8 cellular contexts compared by ENCODE assay signal in genomic region chr10:69123747-69124557, GRCh38. TPM values are rescaled to one million over a fixed set of nuclear protein-coding genes. Genes with fewer than 3 reads are reported as not detected.
DNase-seq lines count a peak whose midpoint lies in the region; ATAC-seq and TF ChIP-seq lines count a peak whose summit lies in the region.

TSS of gene VPS26A (plus strand) at chr10:69124178. CDS start at chr10:69124278, 100 bp downstream.

- H2AFZ ChIP-seq in SU-DHL-6 (ENCODE audit: low read depth, low read length, severe bottlenecking) = peak within 1 kb of the TSS; percentile 88

- H3K79me2 ChIP-seq in SU-DHL-6 (ENCODE audit: insufficient read depth, low read length) = peaks cover 45% of the 10 kb centered on the region

- H3K9me3 Mint-ChIP-seq in activated naive CD8-positive, alpha-beta T cell treated with anti-CD3 and anti-CD28 coated beads, Interleukin-2, amount 10 ng/mL, durations not matched to agents 7 days and 5 days = no peaks in the 10 kb centered on the region

- POLR2A ChIA-PET in activated naive CD8-positive, alpha-beta T cell treated with anti-CD3 and anti-CD28 coated beads, Interleukin-2, amount 10 ng/mL, durations not matched to agents 7 days and 5 days (lab: Charles Lee) = interaction anchor here (0.6 to 1.3 kb wide), 6 partner anchors 32 to 269 kb away, joined by 3 to 6 read pairs (median 3); partner anchors contain the start of gene DDX21

- H3K4me2 ChIP-seq in SU-DHL-6 (ENCODE audit: low read depth, low read length, poor library complexity, severe bottlenecking) = peak within 1 kb of the TSS; percentile 90

- H3K4me1 ChIP-seq in ovary (ENCODE audit: insufficient read depth) = peaks cover 3% of the 10 kb centered on the region
- H3K4me1 ChIP-seq in thyroid gland = peaks cover 7 to 8% of the 10 kb centered on the region in 2 donors

- ATAC-seq in HG02759 (IDR thresholded peaks at IDR 0.05; ENCODE audit: unreplicated experiment) = peak; percentile 87
- ATAC-seq in activated naive CD8-positive, alpha-beta T cell treated with anti-CD3 and anti-CD28 coated beads, Interleukin-2, amount 10 ng/mL, durations not matched to agents 7 days and 5 days (ENCODE audit: low read depth) = peak; percentile 90

- DNase-seq in NCI-H128 (lab: John Stamatoyannopoulos, UW; ENCODE audit: unreplicated experiment) (peak; percentile 82), head of caudate nucleus (peak; percentile 97 to 100 (median 100)), ovary (peak; percentile 99 to 100 (median 99)), thyroid gland (peak; percentile 99)
- DNase-seq in activated naive CD8-positive, alpha-beta T cell treated with anti-CD3 and anti-CD28 coated beads, Interleukin-2, amount 10 ng/mL, durations not matched to agents 7 days and 5 days = peak; percentile 100

- intact Hi-C loops in head of caudate nucleus (cut with DNase I) (loop anchor here (5.0 kb wide), 2 partner anchors 53 to 137 kb away; partner anchors contain the start of gene KIFBP), ovary (cut with DNase I) (loop anchor here in 1 of 4 donors (2.0 kb wide), 1 partner anchor 57 kb away; the partner anchor contains the start of gene SUPV3L1), thyroid gland (cut with DNase I) (loop anchor here (10.0 kb wide), 1 partner anchor 51 kb away; no protein-coding TSS in a partner anchor)

- H3K4me3 ChIP-seq in SU-DHL-6 (ENCODE audit: insufficient read depth, low read length, poor library complexity, severe bottlenecking) (peak within 1 kb of the TSS; percentile 67), ovary (peak within 1 kb of the TSS; percentile 91), thyroid gland (replicated peaks in 1 of 3) (peak within 1 kb of the TSS; percentile 47 to 74 (median 72))

- TF ChIP-seq POLR2A in ovary (IDR thresholded peaks at IDR 0.05) (peak; percentile 98), thyroid gland (IDR thresholded peaks at IDR 0.05) (peak in 1 of 2 donors; percentile 94)

- no peaks in the 10 kb centered on the region for H3K9me2 ChIP-seq in SU-DHL-6 (replicated peaks; ENCODE audit: insufficient read depth, low read length)

- peaks cover 7% of the 10 kb centered on the region; the same call in 1 of the 2 replicates for H3F3A ChIP-seq in SU-DHL-6 (ENCODE audit: insufficient read depth)

- H3K36me3 Mint-ChIP-seq in activated naive CD8-positive, alpha-beta T cell treated with anti-CD3 and anti-CD28 coated beads, Interleukin-2, amount 10 ng/mL, durations not matched to agents 7 days and 5 days = peaks cover 3% of the 10 kb centered on the region

- WGBS in ovary, 3 donors = 0 to 1% (median 0%) methylated on average over 69 to 82 of the region's 82 CpGs
- 0 to 1% methylated on average over 34 to 57 of the region's 82 CpGs for WGBS in thyroid gland, 2 donors

- H3K9me3 ChIP-seq in SU-DHL-6 (ENCODE audit: insufficient read depth, low read length) (no peaks in the 10 kb centered on the region), ovary (no peaks in the 10 kb centered on the region), thyroid gland (no peaks in the 10 kb centered on the region)

- H3K27me3 ChIP-seq in SU-DHL-6 (ENCODE audit: low read length) (no peaks in the 10 kb centered on the region), ovary (no peaks in the 10 kb centered on the region), thyroid gland (no peaks in the 10 kb centered on the region)

- peak; percentile 63 for TF ChIP-seq CTCF in GM12872 (IDR thresholded peaks at IDR 0.05; ENCODE audit: insufficient read depth, low read depth, low read length)
- TF ChIP-seq CTCF in SU-DHL-6 (IDR thresholded peaks at IDR 0.05; ENCODE audit: insufficient read depth, low read length, poor library complexity, severe bottlenecking) = no peak
- peak in 1 of 3 donors; percentile 29 for TF ChIP-seq CTCF in ovary (IDR thresholded peaks at IDR 0.05)
- TF ChIP-seq CTCF in thyroid gland (IDR thresholded peaks at IDR 0.05) = peak in 2 of 6 experiments; percentile 27 to 31

- H4K20me1 ChIP-seq in SU-DHL-6 (ENCODE audit: low read depth, low read length) = 0 out of 2 replicates have a peak, but pooled peaks cover 4% of the 10 kb centered on the region

- peaks cover 3% of the 10 kb centered on the region for H3K27me3 Mint-ChIP-seq in activated naive CD8-positive, alpha-beta T cell treated with anti-CD3 and anti-CD28 coated beads, Interleukin-2, amount 10 ng/mL, durations not matched to agents 7 days and 5 days

- peak within 1 kb of the TSS; percentile 53 for H3K27ac ChIP-seq in SU-DHL-6 (ENCODE audit: low read depth, low read length)
- peak within 1 kb of the TSS; percentile 90 to 98 for H3K27ac ChIP-seq in ovary
- peak within 1 kb of the TSS; percentile 95 to 96 (median 96) for H3K27ac ChIP-seq in thyroid gland

- H3K27ac Mint-ChIP-seq in activated naive CD8-positive, alpha-beta T cell treated with anti-CD3 and anti-CD28 coated beads, Interleukin-2, amount 10 ng/mL, durations not matched to agents 7 days and 5 days = peak within 1 kb of the TSS; percentile 93

- H3K9ac ChIP-seq in SU-DHL-6 (ENCODE audit: low read length) = peak within 1 kb of the TSS; percentile 74

- peaks cover 20% of the 10 kb centered on the region for H3K4me1 Mint-ChIP-seq in activated naive CD8-positive, alpha-beta T cell treated with anti-CD3 and anti-CD28 coated beads, Interleukin-2, amount 10 ng/mL, durations not matched to agents 7 days and 5 days

- H3K36me3 ChIP-seq in SU-DHL-6 (ENCODE audit: low read length) (no peaks in the 10 kb centered on the region), ovary (no peaks in the 10 kb centered on the region), thyroid gland (no peaks in the 10 kb centered on the region)

- peak within 1 kb of the TSS; percentile 99 for H3K4me3 Mint-ChIP-seq in activated naive CD8-positive, alpha-beta T cell treated with anti-CD3 and anti-CD28 coated beads, Interleukin-2, amount 10 ng/mL, durations not matched to agents 7 days and 5 days

- TF ChIP-seq EP300 in ovary (IDR thresholded peaks at IDR 0.05) = no peak

RNA-seq across cellular contexts. Expression of gene VPS26A, which starts in this region (rescaled TPM):
- total RNA-seq in activated naive CD8-positive, alpha-beta T cell treated with anti-CD3 and anti-CD28 coated beads, Interleukin-2, amount 10 ng/mL, durations not matched to agents 7 days and 5 days = 10 to 100 TPM; 46.7 to 49.7 TPM
- 10 to 100 TPM; 21.3 to 52.4 (median 44.1) TPM for total RNA-seq in ovary
- polyA plus RNA-seq in ovary = 10 to 100 TPM; 27.8 to 65.4 TPM
- total RNA-seq in thyroid gland = 10 to 100 TPM; 32.5 to 41.0 (median 36.7) TPM

Comparison
In these comparisons a context has a peak if more than half of its experiments do, and no peak if none do; other contexts are left out.
1. Peak in every context shown above with its lines: DNase-seq, ATAC-seq, H3K4me3 ChIP-seq and H3K27ac ChIP-seq.